1 cellular context compared by ENCODE assay signal in genomic region chr1:217372251-217372970, GRCh38.
TF ChIP-seq lines count a peak whose summit lies in the region.

No MANE protein-coding gene starts in this region.

TF ChIP-seq in H1, 55 proteins besides CTCF, POLR2A, EP300 and RAD21:
- TF ChIP-seq SIX5 (IDR thresholded peaks at IDR 0.05; ENCODE audit: low read depth, low read length) (no peak), CREB1 (IDR thresholded peaks at IDR 0.05) (no peak), TCF12 (IDR thresholded peaks at IDR 0.05; ENCODE audit: low read depth, low read length) (no peak), FOSL1 (IDR thresholded peaks at IDR 0.05; ENCODE audit: insufficient read depth, low read depth, low read length) (no peak), ZNF274 (IDR thresholded peaks at IDR 0.05; ENCODE audit: borderline replicate concordance, extremely low read depth, low read length) (no peak), POLR2AphosphoS5 (IDR thresholded peaks at IDR 0.05; ENCODE audit: low read depth, low read length) (no peak), TAF7 (optimal IDR thresholded peaks at IDR 0.05; ENCODE audit: borderline replicate concordance, low read depth, low read length) (no peak), SP4 (IDR thresholded peaks at IDR 0.05; ENCODE audit: low read length) (no peak)
